Comparison of ENCODE assay signal across 8 cellular contexts in genomic region chr3:71226565-71227281, GRCh38.
DNase-seq lines count a peak whose midpoint lies in the region; ATAC-seq and TF ChIP-seq lines count a peak whose summit lies in the region.

No MANE protein-coding gene starts in this region.

- intact Hi-C loops in activated CD8-positive, alpha-beta T cell treated with anti-CD3 and anti-CD28 coated beads for 36 hours (cut with micrococcal nuclease), result loop anchor here (1.0 to 10.0 kb wide), 8 partner anchors 34 to 358 kb away; no protein-coding TSS in a partner anchor
- intact Hi-C loops in testis (cut with DNase I; ENCODE audit: low total_unique reads), result no loop called here

- peak overlapping the region; percentile 76 for H3K4me3 Mint-ChIP-seq in activated CD8-positive, alpha-beta T cell treated with anti-CD3 and anti-CD28 coated beads for 36 hours

- H3K27ac ChIP-seq in testis, result no peak overlapping the region

- peak; percentile 95 for DNase-seq in activated CD8-positive, alpha-beta T cell treated with anti-CD3 and anti-CD28 coated beads for 36 hours
- DNase-seq in fibroblast of peridontal ligament (ENCODE audit: extremely low read depth), result peak; percentile 72
- peak; percentile 94 for DNase-seq in stimulated activated CD4-positive, alpha-beta T cell treated with anti-CD3 and anti-CD28 coated beads, Interleukin-15, amount 100 ng/mL, for 24 hours
- no peak for DNase-seq in testis
- no peak for DNase-seq in Ammon's horn (ENCODE audit: low spot score)
- no peak for DNase-seq in NCI-H2081 treated with DMSO at 0.1 percent for 48 hours (lab: John Stamatoyannopoulos, UW)

- peak overlapping the region; percentile 96 for H3K27ac Mint-ChIP-seq in activated CD8-positive, alpha-beta T cell treated with anti-CD3 and anti-CD28 coated beads for 36 hours

- H3K9me3 Mint-ChIP-seq in activated CD8-positive, alpha-beta T cell treated with anti-CD3 and anti-CD28 coated beads for 36 hours, result peaks cover 2% of the 10 kb centered on the region

- H3K9me3 ChIP-seq in testis, result no peaks in the 10 kb centered on the region

- H3K36me3 Mint-ChIP-seq in activated CD8-positive, alpha-beta T cell treated with anti-CD3 and anti-CD28 coated beads for 36 hours (ENCODE audit: low read depth), result peaks cover 17% of the 10 kb centered on the region

- ATAC-seq in GM19035 (IDR thresholded peaks at IDR 0.05; ENCODE audit: unreplicated experiment) (peak; percentile 89), HG03135 (IDR thresholded peaks at IDR 0.05; ENCODE audit: unreplicated experiment) (peak; percentile 83)
- ATAC-seq in activated CD8-positive, alpha-beta T cell treated with anti-CD3 and anti-CD28 coated beads for 36 hours, result peak; percentile 88

- no peaks in the 10 kb centered on the region for H3K36me3 ChIP-seq in testis (ENCODE audit: low read depth, missing control alignments)

- POLR2A ChIA-PET in activated CD8-positive, alpha-beta T cell treated with anti-CD3 and anti-CD28 coated beads for 36 hours (lab: Charles Lee), result interaction anchor here (0.7 to 4.9 kb wide), 17 partner anchors 11 to 357 kb away, joined by 3 to 25 read pairs (median 3); partner anchors contain the start of gene FOXP1

- no peaks in the 10 kb centered on the region for H3K27me3 Mint-ChIP-seq in activated CD8-positive, alpha-beta T cell treated with anti-CD3 and anti-CD28 coated beads for 36 hours

- H3K4me3 ChIP-seq in testis, result no peak overlapping the region

- CTCF ChIA-PET in activated CD8-positive, alpha-beta T cell treated with anti-CD3 and anti-CD28 coated beads for 36 hours (lab: Charles Lee), result interaction anchor here (1.7 to 3.3 kb wide), 2 partner anchors 15 to 359 kb away, joined by 5 to 14 read pairs; no protein-coding TSS in a partner anchor

- TF ChIP-seq POLR2A in testis (IDR thresholded peaks at IDR 0.05), result no peak

- no peaks in the 10 kb centered on the region for H3K4me1 ChIP-seq in testis

- TF ChIP-seq CTCF in activated CD8-positive, alpha-beta T cell treated with anti-CD3 and anti-CD28 coated beads for 36 hours (IDR thresholded peaks at IDR 0.05), result no peak
- no peak for TF ChIP-seq CTCF in testis (IDR thresholded peaks at IDR 0.05)

- no peaks in the 10 kb centered on the region for H3K27me3 ChIP-seq in testis

- WGBS in testis, 2 donors, result 86 to 87% methylated on average over 22 to 23 of the region's 23 CpGs

- H3K4me1 Mint-ChIP-seq in activated CD8-positive, alpha-beta T cell treated with anti-CD3 and anti-CD28 coated beads for 36 hours (ENCODE audit: low read depth), result peaks cover 83% of the 10 kb centered on the region

Comparison
In these comparisons a context has a peak if more than half of its experiments do, and no peak if none do; other contexts are left out.
1. DNase-seq: peak in activated CD8-positive, alpha-beta T cell treated with anti-CD3 and anti-CD28 coated beads for 36 hours (single experiment), fibroblast of peridontal ligament (single experiment) and stimulated activated CD4-positive, alpha-beta T cell treated with anti-CD3 and anti-CD28 coated beads, Interleukin-15, amount 100 ng/mL, for 24 hours (single experiment); none in testis (single experiment), Ammon's horn (single experiment) and NCI-H2081 treated with DMSO at 0.1 percent for 48 hours (single experiment).
2. Peak in every context shown above with its lines, with median percentiles within 50 percentile points of each other: ATAC-seq.